In genomic region chr10:33273295-33274002, GRCh38 we compare ENCODE assay signal across 8 cellular contexts.
A peak's percentile ranks its signal among the peaks of the same experiment; 100 is the strongest.
DNase-seq lines count a peak whose midpoint lies in the region; ATAC-seq and TF ChIP-seq lines count a peak whose summit lies in the region.

No MANE protein-coding gene starts in this region.

- H3K4me2 ChIP-seq in hepatocyte (peak overlapping the region; percentile 69), skeletal muscle satellite cell (ENCODE audit: low read length) (peak overlapping the region; percentile 78)

- H2AFZ ChIP-seq in hepatocyte, result no peak overlapping the region

- H3K27ac ChIP-seq in ascending aorta (peak overlapping the region; percentile 73 to 93), hepatocyte (peak overlapping the region; percentile 62)

- H3K4me1 ChIP-seq in ascending aorta (peaks cover 0 to 33% of the 10 kb centered on the region in 2 donors), hepatocyte (ENCODE audit: insufficient read depth) (peaks cover 33% of the 10 kb centered on the region), skeletal muscle satellite cell (ENCODE audit: control insufficient read depth, insufficient read depth, low read length) (peaks cover 64% of the 10 kb centered on the region)

- H3K9me2 ChIP-seq in hepatocyte (replicated peaks; ENCODE audit: insufficient read depth), result no peaks in the 10 kb centered on the region

- DNase-seq in NCI-H2081 (lab: John Stamatoyannopoulos, UW) (peak; percentile 60 to 78), NCI-H2081 treated with DMSO at 0.1 percent for 48 hours (lab: John Stamatoyannopoulos, UW) (no peak), ascending aorta (ENCODE audit: low spot score in 2 of 2) (peak; percentile 68 to 97), hepatocyte (ENCODE audit: low spot score) (peak; percentile 42)
- no peak for DNase-seq in activated T-cell treated with anti-CD3 and anti-CD28 coated beads, Interleukin-2, amount 50 U/mL, for 1 hour

- H4K20me1 ChIP-seq in hepatocyte (ENCODE audit: insufficient read depth, poor library complexity, severe bottlenecking), result no peaks in the 10 kb centered on the region

- H3K79me2 ChIP-seq in hepatocyte, result peaks cover 33% of the 10 kb centered on the region

- H3K27me3 ChIP-seq in ascending aorta, result no peaks in the 10 kb centered on the region
- no peaks in the 10 kb centered on the region for H3K27me3 ChIP-seq in hepatocyte
- H3K27me3 ChIP-seq in skeletal muscle satellite cell (ENCODE audit: control insufficient read depth, insufficient read depth, low read length), result no peaks in the 10 kb centered on the region

- ATAC-seq in GM18909 (IDR thresholded peaks at IDR 0.05; ENCODE audit: poor library complexity, unreplicated experiment) (no peak), GM18519 (IDR thresholded peaks at IDR 0.05; ENCODE audit: low FRiP score, unreplicated experiment) (no peak)

- intact Hi-C loops in ascending aorta (cut with DNase I), result loop anchor here (1.0 to 5.0 kb wide), 4 partner anchors 13 to 81 kb away; partner anchors contain the start of gene NRP1

- peak in 1 of 3 experiments; percentile 31 for TF ChIP-seq CTCF in ascending aorta (IDR thresholded peaks at IDR 0.05)
- no peak for TF ChIP-seq CTCF in hepatocyte (IDR thresholded peaks at IDR 0.05; ENCODE audit: poor library complexity)

- H3K9ac ChIP-seq in skeletal muscle satellite cell (ENCODE audit: low read depth, low read length), result peak overlapping the region; percentile 85

- peaks cover 0 to 4% of the 10 kb centered on the region in 2 donors for H3K36me3 ChIP-seq in ascending aorta
- no peaks in the 10 kb centered on the region for H3K36me3 ChIP-seq in hepatocyte (replicated peaks; ENCODE audit: insufficient read depth, low read depth)
- peaks cover 53% of the 10 kb centered on the region for H3K36me3 ChIP-seq in skeletal muscle satellite cell (ENCODE audit: insufficient read depth, low read length)

- WGBS in hepatocyte (ENCODE audit: low lambda C conversion rate, missing lambda C conversion rate), result 50% methylated on average over 19 of the region's 19 CpGs

- H3K4me3 ChIP-seq in ascending aorta, result peak overlapping the region; percentile 43 to 54
- H3K4me3 ChIP-seq in hepatocyte, result no peak overlapping the region
- peak overlapping the region; percentile 56 for H3K4me3 ChIP-seq in skeletal muscle satellite cell (ENCODE audit: low read length)

- H3K9me3 ChIP-seq in ascending aorta (no peaks in the 10 kb centered on the region), hepatocyte (ENCODE audit: low read depth) (no peaks in the 10 kb centered on the region), skeletal muscle satellite cell (replicated peaks; ENCODE audit: low read length) (no peaks in the 10 kb centered on the region)

Comparison
In these comparisons a context has a peak if more than half of its experiments do, and no peak if none do; other contexts are left out.
1. DNase-seq: peak in NCI-H2081 (2 of 2), ascending aorta (2 of 2) and hepatocyte (single experiment); none in NCI-H2081 treated with DMSO at 0.1 percent for 48 hours (single experiment) and activated T-cell treated with anti-CD3 and anti-CD28 coated beads, Interleukin-2, amount 50 U/mL, for 1 hour (single experiment).